Comparison of ENCODE assay signal across 19 cellular contexts in the genomic region with DNA sequence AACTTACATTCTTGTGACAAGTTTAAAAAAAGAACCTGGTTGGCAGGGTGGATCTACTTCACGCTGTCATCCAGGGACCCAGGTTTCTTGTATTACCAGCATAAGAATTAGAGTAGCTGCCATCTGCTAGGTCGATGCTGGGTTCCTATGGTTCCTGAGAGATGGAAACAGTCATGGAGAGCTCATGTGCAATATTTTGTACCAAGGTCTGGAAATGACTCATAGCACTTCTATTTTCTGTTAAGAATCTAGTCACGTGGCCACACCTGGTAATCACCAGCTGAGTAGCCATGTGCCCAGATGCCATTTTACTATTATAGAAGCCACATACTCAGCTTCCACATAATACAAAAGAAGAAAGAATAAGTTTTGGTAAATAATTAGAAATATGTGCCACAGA.
A peak's percentile ranks its signal among the peaks of the same experiment; 100 is the strongest.
DNase-seq lines count a peak whose midpoint lies in the region; FAIRE-seq and TF ChIP-seq lines count a peak whose summit lies in the region.
"Had no signal": no experiment of that assay in that cellular context is flagged by ENCODE, and none has a peak within 500 bp of the region (broad histone marks: within the 10 kb centered on the region; RNA-seq: fewer than 3 reads in every experiment).

No MANE protein-coding gene starts in this region.

- H3K27me3 Mint-ChIP-seq in T-helper 2 cell treated with Interferon-gamma antibody and Interleukin-4, amounts not matched to agents 5 μg/mL and 100 μg/mL, for 36 hours (ENCODE audit: low read depth) = peaks cover 2% of the 10 kb centered on the region
- H3K27me3 Mint-ChIP-seq: CD4-positive, alpha-beta T cell had no signal

- H3K9me3 Mint-ChIP-seq in T-helper 2 cell treated with Interferon-gamma antibody and Interleukin-4, amounts not matched to agents 5 μg/mL and 100 μg/mL, for 36 hours = no peaks in the 10 kb centered on the region
- H3K9me3 Mint-ChIP-seq: CD4-positive, alpha-beta T cell had no signal

- no peaks in the 10 kb centered on the region for H3K36me3 Mint-ChIP-seq in T-helper 2 cell treated with Interferon-gamma antibody and Interleukin-4, amounts not matched to agents 5 μg/mL and 100 μg/mL, for 36 hours (ENCODE audit: low read depth)

- H3K27me3 ChIP-seq in bronchial epithelial cell (ENCODE audit: control insufficient read depth, insufficient read depth, low read length) = no peaks in the 10 kb centered on the region
- H3K27me3 ChIP-seq: BE2C, SJSA1 had no signal

- H3K4me1 Mint-ChIP-seq in T-helper 2 cell treated with Interferon-gamma antibody and Interleukin-4, amounts not matched to agents 5 μg/mL and 100 μg/mL, for 36 hours (ENCODE audit: low read depth) = peaks cover 20% of the 10 kb centered on the region

- H3K4me3 ChIP-seq in bronchial epithelial cell (ENCODE audit: low read depth, low read length) = no peak overlapping the region
- H3K4me3 ChIP-seq: SJSA1 had no signal

- H3K27ac Mint-ChIP-seq in T-helper 2 cell treated with Interferon-gamma antibody and Interleukin-4, amounts not matched to agents 5 μg/mL and 100 μg/mL, for 36 hours = no peak overlapping the region
- H3K27ac Mint-ChIP-seq: CD4-positive, alpha-beta T cell had no signal

- no peaks in the 10 kb centered on the region for H3K36me3 ChIP-seq in bronchial epithelial cell (ENCODE audit: control insufficient read depth, insufficient read depth, low read length)
- H3K36me3 ChIP-seq: BE2C, SJSA1 had no signal

- DNase-seq in DMS53 (lab: John Stamatoyannopoulos, UW) (peak; percentile 27), DMS53 treated with DMSO at 0.1 percent for 48 hours (lab: John Stamatoyannopoulos, UW; ENCODE audit: unreplicated experiment) (no peak), RCC 7860 (ENCODE audit: low spot score) (peak; percentile 31), bronchial epithelial cell (ENCODE audit: low read depth) (peak; percentile 46), renal cortical epithelial cell (ENCODE audit: low read depth) (peak; percentile 38), GF-D8 (lab: John Stamatoyannopoulos, UW) (no peak), NCI-H2107 treated with DMSO at 0.1 percent for 48 hours (lab: John Stamatoyannopoulos, UW; ENCODE audit: unreplicated experiment) (no peak)
- DNase-seq in T-helper 2 cell treated with Interferon-gamma antibody and Interleukin-4, amounts not matched to agents 5 μg/mL and 100 μg/mL, for 36 hours (ENCODE audit: low spot score) = no peak
- DNase-seq: BE2C; CD4-positive, alpha-beta T cell; DND-41; GDM1; Karpas-422; NCI-H1417; NCI-H187 treated with DMSO at 0.1 percent for 48 hours; NCI-H526 treated with DMSO at 0.1 percent for 48 hours had no signal

- no peak overlapping the region for H3K4me3 Mint-ChIP-seq in T-helper 2 cell treated with Interferon-gamma antibody and Interleukin-4, amounts not matched to agents 5 μg/mL and 100 μg/mL, for 36 hours
- H3K4me3 Mint-ChIP-seq: CD4-positive, alpha-beta T cell had no signal

- FAIRE-seq in RCC 7860 (lab: Jason Lieb, UNC) = no peak
- FAIRE-seq in bronchial epithelial cell (lab: Jason Lieb, UNC) = no peak
- FAIRE-seq: GM12892, H54 had no signal

- TF ChIP-seq CTCF in bronchial epithelial cell (IDR thresholded peaks at IDR 0.05; ENCODE audit: insufficient read depth, low read length, severe bottlenecking) = no peak

Comparison
In these comparisons a context has a peak if more than half of its experiments do, and no peak if none do; other contexts are left out.
1. DNase-seq: peak in DMS53 (single experiment), RCC 7860 (single experiment), bronchial epithelial cell (single experiment) and renal cortical epithelial cell (single experiment); none in DMS53 treated with DMSO at 0.1 percent for 48 hours (single experiment), GF-D8 (single experiment), T-helper 2 cell treated with Interferon-gamma antibody and Interleukin-4, amounts not matched to agents 5 μg/mL and 100 μg/mL, for 36 hours (single experiment) and NCI-H2107 treated with DMSO at 0.1 percent for 48 hours (single experiment).